ENCODE assay signal across 9 cellular contexts in the genomic region with DNA sequence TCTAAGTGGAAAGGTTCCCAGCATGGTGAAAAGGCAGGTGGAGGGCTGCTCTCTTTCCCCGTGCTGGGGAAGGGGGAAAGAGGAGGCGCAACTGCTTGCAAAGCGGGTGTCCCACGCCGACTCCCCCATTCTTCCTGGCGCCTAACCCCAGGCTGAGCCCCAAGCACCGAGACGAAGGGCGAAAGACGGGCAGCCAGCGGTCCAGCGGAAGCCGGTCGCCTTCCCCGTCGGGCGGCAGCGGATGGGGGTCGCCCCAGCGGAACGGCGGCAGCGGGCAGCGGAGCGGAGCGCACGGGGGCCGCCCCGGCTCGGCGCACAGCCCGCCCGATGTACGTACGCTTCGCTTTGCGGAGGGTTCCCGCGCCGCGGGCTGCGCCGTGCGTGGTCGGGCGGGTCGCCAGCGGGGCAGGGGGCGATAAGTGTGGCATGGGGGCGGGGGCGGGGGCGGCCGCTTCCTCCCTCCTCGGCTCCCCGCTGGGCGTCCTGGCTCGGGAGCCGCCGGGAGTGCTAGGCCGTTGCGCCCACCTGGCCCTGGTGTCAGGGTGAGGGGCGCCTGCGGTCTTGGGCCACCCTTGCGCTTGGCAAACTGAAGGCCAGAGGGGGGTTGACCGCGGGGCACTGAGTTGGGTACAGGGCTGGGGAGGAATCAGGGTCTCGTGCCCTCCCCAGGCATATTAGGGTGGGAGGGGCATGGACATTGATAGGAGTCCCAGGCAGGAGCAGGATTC. TPM values are rescaled to one million over a fixed set of nuclear protein-coding genes. Genes with fewer than 3 reads are reported as not detected.
DNase-seq lines count a peak whose midpoint lies in the region; ATAC-seq and TF ChIP-seq lines count a peak whose summit lies in the region.
"Had no signal": no experiment of that assay in that cellular context is flagged by ENCODE, and none has a peak within 500 bp of the region (broad histone marks: within the 10 kb centered on the region; RNA-seq: fewer than 3 reads in every experiment).

No MANE protein-coding gene starts in this region.

- H3K36me3 ChIP-seq in Peyer's patch (no peaks in the 10 kb centered on the region), iPS-15b (ENCODE audit: control insufficient read depth, insufficient read depth, low read length) (no peaks in the 10 kb centered on the region), spleen (no peaks in the 10 kb centered on the region)

- TF ChIP-seq CTCF in Peyer's patch (IDR thresholded peaks at IDR 0.05): no peak
- TF ChIP-seq CTCF in spleen (IDR thresholded peaks at IDR 0.05 in 8 of 11, conservative IDR thresholded peaks at IDR 0.05 in 3 of 11): no peak

- H3K4me3 ChIP-seq in Peyer's patch (peak overlapping the region in 3 of 4 donors; percentile 28 to 42 (median 31)), iPS-15b (ENCODE audit: low read depth, low read length) (peak overlapping the region; percentile 70), spleen (peak overlapping the region in 7 of 8 donors; percentile 13 to 66 (median 27))

- H3K4me1 ChIP-seq in Peyer's patch (peaks cover 0 to 16% (median 9%) of the 10 kb centered on the region in 4 donors), iPS-15b (ENCODE audit: control insufficient read depth, insufficient read depth, low read length) (peaks cover 18% of the 10 kb centered on the region), spleen (peaks cover 8 to 31% (median 18%) of the 10 kb centered on the region in 6 donors)

- intact Hi-C loops in activated CD4-positive, alpha-beta T cell treated with anti-CD3 and anti-CD28 coated beads for 36 hours (cut with DNase I, micrococcal nuclease): no loop called here
- intact Hi-C loops in spleen (cut with DNase I; ENCODE audit: low total_unique reads): no loop called here

- H3K9me3 Mint-ChIP-seq in activated CD4-positive, alpha-beta T cell treated with anti-CD3 and anti-CD28 coated beads for 36 hours (ENCODE audit: low read depth): no peaks in the 10 kb centered on the region

- peak; percentile 36 for DNase-seq in activated CD4-positive, alpha-beta T cell treated with anti-CD3 and anti-CD28 coated beads for 36 hours
- no peak for DNase-seq in activated CD4-positive, alpha-beta T cell treated with anti-CD3 and anti-CD28 coated beads, Interleukin-2, amount 50 U/mL, for 4 hours
- DNase-seq in Peyer's patch (no peak), spleen (no peak), NCI-H2171 (lab: John Stamatoyannopoulos, UW) (no peak)
- DNase-seq: NCI-H187 had no signal

- no peak for ATAC-seq in activated CD4-positive, alpha-beta T cell treated with anti-CD3 and anti-CD28 coated beads for 36 hours
- no peak for ATAC-seq in GM21528 (IDR thresholded peaks at IDR 0.05; ENCODE audit: low FRiP score, unreplicated experiment)
- ATAC-seq in HG03565 (IDR thresholded peaks at IDR 0.05; ENCODE audit: unreplicated experiment): no peak

- H3K9ac ChIP-seq in iPS-15b (ENCODE audit: low read depth, low read length): peak overlapping the region; percentile 37

- POLR2A ChIA-PET in activated CD4-positive, alpha-beta T cell treated with anti-CD3 and anti-CD28 coated beads for 36 hours (lab: Charles Lee): no interaction called here

- H3K27ac ChIP-seq in Peyer's patch (no peak overlapping the region), spleen (no peak overlapping the region)

- TF ChIP-seq POLR2A in Peyer's patch (IDR thresholded peaks at IDR 0.05) (no peak), spleen (IDR thresholded peaks at IDR 0.05) (no peak)

- H3K9me3 ChIP-seq in Peyer's patch (no peaks in the 10 kb centered on the region), iPS-15b (ENCODE audit: control insufficient read depth, insufficient read depth, low read length) (no peaks in the 10 kb centered on the region), spleen (no peaks in the 10 kb centered on the region)

- H3K27ac Mint-ChIP-seq in activated CD4-positive, alpha-beta T cell treated with anti-CD3 and anti-CD28 coated beads for 36 hours: no peak overlapping the region

- CTCF ChIA-PET in activated CD4-positive, alpha-beta T cell treated with anti-CD3 and anti-CD28 coated beads for 36 hours (lab: Charles Lee): no interaction called here

- H3K36me3 Mint-ChIP-seq in activated CD4-positive, alpha-beta T cell treated with anti-CD3 and anti-CD28 coated beads for 36 hours (ENCODE audit: low read depth): no peaks in the 10 kb centered on the region

- H3K4me3 Mint-ChIP-seq in activated CD4-positive, alpha-beta T cell treated with anti-CD3 and anti-CD28 coated beads for 36 hours: no peak overlapping the region

- 0 to 2% (median 1%) methylated on average over 13 to 67 of the region's 67 CpGs for WGBS in spleen, 5 donors

- H3K4me1 Mint-ChIP-seq in activated CD4-positive, alpha-beta T cell treated with anti-CD3 and anti-CD28 coated beads for 36 hours: peaks cover 5% of the 10 kb centered on the region

- peaks cover 0 to 14% of the 10 kb centered on the region in 2 donors for H3K27me3 ChIP-seq in Peyer's patch
- peaks cover 3% of the 10 kb centered on the region for H3K27me3 ChIP-seq in iPS-15b (ENCODE audit: control insufficient read depth, insufficient read depth, low read length)
- H3K27me3 ChIP-seq in spleen (replicated peaks in 1 of 7): peaks cover 0 to 60% (median 13%) of the 10 kb centered on the region in 7 donors

- H3K27me3 Mint-ChIP-seq in activated CD4-positive, alpha-beta T cell treated with anti-CD3 and anti-CD28 coated beads for 36 hours: peaks cover 21% of the 10 kb centered on the region

RNA-seq across cellular contexts. Expression of gene HSPB1, which starts 35.2 kb away (rescaled TPM):
- 100 to 1,000 TPM in 1 of 2 experiments, 10 to 100 TPM in 1; 71.1 to 127 TPM for total RNA-seq in activated CD4-positive, alpha-beta T cell treated with anti-CD3 and anti-CD28 coated beads for 36 hours
- total RNA-seq in Peyer's patch: 100 to 1,000 TPM in 1 of 4 donors, 10 to 100 TPM in 3; 59.0 to 139 (median 88.3) TPM
- 100 to 1,000 TPM in 5 of 7 donors, 10 to 100 TPM in 2; 56.5 to 227 (median 131) TPM for total RNA-seq in spleen
- polyA plus RNA-seq in spleen: 100 to 1,000 TPM in 2 of 3 donors, 10 to 100 TPM in 1; 70.1 to 216 (median 214) TPM
